ENCODE assay signal across 6 cellular contexts in the genomic region with DNA sequence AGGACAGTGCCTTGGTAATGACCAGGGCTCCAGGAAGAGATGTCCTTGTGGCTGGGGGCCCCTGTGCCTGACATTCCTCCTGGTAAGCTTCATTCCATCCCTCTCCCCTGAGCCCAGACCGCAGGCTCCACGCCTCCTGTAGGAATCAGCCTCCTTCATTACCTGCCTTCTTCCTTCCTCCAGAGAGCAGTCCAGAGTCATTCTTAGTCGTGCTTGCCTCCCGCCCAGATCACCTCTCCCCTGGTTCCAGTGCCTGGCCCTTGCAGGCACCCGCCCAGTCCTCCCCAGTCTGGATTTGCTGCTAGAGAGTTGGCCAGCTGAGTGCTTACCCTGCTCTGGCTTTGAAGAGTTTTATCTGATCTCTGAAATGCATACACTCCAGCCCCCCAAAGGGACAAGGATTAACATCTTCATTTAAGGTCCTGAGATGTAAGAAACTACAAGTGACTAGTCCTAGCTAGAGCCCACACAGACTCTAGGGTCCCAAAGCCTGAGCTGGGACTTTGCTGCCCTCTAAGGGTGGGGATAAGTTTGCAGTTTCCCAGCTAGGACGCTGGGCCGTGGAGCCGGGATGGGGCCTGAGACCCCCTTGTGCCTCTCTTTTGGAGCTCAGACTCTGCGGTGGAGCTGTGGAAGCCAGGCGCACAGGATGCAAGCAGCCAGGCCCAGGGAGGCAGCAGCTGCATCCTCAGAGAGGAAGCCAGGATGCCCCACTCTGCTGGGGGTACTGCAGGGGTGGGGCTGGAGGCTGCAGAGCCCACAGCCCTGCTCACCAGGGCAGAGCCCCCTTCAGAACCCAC. TPM values are rescaled to one million over a fixed set of nuclear protein-coding genes. Genes with fewer than 3 reads are reported as not detected.
A peak's percentile ranks its signal among the peaks of the same experiment; 100 is the strongest.
DNase-seq lines count a peak whose midpoint lies in the region; ATAC-seq lines count a peak whose summit lies in the region.

No MANE protein-coding gene starts in this region.

- H3K27me3 Mint-ChIP-seq in activated naive CD8-positive, alpha-beta T cell treated with anti-CD3 and anti-CD28 coated beads, Interleukin-2, amount 10 ng/mL, durations not matched to agents 7 days and 5 days: no peaks in the 10 kb centered on the region

- no peaks in the 10 kb centered on the region for H3K36me3 Mint-ChIP-seq in activated naive CD8-positive, alpha-beta T cell treated with anti-CD3 and anti-CD28 coated beads, Interleukin-2, amount 10 ng/mL, durations not matched to agents 7 days and 5 days

- peak; percentile 83 for ATAC-seq in activated naive CD8-positive, alpha-beta T cell treated with anti-CD3 and anti-CD28 coated beads, Interleukin-2, amount 10 ng/mL, durations not matched to agents 7 days and 5 days (ENCODE audit: low read depth)
- ATAC-seq in HG02973 (IDR thresholded peaks at IDR 0.05; ENCODE audit: unreplicated experiment): no peak

- POLR2A ChIA-PET in activated naive CD8-positive, alpha-beta T cell treated with anti-CD3 and anti-CD28 coated beads, Interleukin-2, amount 10 ng/mL, durations not matched to agents 7 days and 5 days (lab: Charles Lee): interaction anchor here (0.5 to 3.9 kb wide), 9 partner anchors 9 to 51 kb away, joined by 3 to 38 read pairs (median 6); a partner anchor contains a TSS

- no peaks in the 10 kb centered on the region for H3K9me3 Mint-ChIP-seq in activated naive CD8-positive, alpha-beta T cell treated with anti-CD3 and anti-CD28 coated beads, Interleukin-2, amount 10 ng/mL, durations not matched to agents 7 days and 5 days

- peak overlapping the region; percentile 79 for H3K27ac Mint-ChIP-seq in activated naive CD8-positive, alpha-beta T cell treated with anti-CD3 and anti-CD28 coated beads, Interleukin-2, amount 10 ng/mL, durations not matched to agents 7 days and 5 days

- peaks cover 23% of the 10 kb centered on the region for H3K4me1 Mint-ChIP-seq in activated naive CD8-positive, alpha-beta T cell treated with anti-CD3 and anti-CD28 coated beads, Interleukin-2, amount 10 ng/mL, durations not matched to agents 7 days and 5 days

- H3K4me3 Mint-ChIP-seq in activated naive CD8-positive, alpha-beta T cell treated with anti-CD3 and anti-CD28 coated beads, Interleukin-2, amount 10 ng/mL, durations not matched to agents 7 days and 5 days: no peak overlapping the region

- peak; percentile 60 for DNase-seq in COLO829 (ENCODE audit: low spot score)
- DNase-seq in KG1 (lab: John Stamatoyannopoulos, UW): peak; percentile 12
- DNase-seq in activated naive CD8-positive, alpha-beta T cell treated with anti-CD3 and anti-CD28 coated beads, Interleukin-2, amount 10 ng/mL, durations not matched to agents 7 days and 5 days: peak; percentile 52
- peak; percentile 40 for DNase-seq in midbrain (lab: John Stamatoyannopoulos, UW)
- DNase-seq in NCI-H1048 (lab: John Stamatoyannopoulos, UW): no peak

RNA-seq across cellular contexts. Expression of a gene that starts 1.6 kb away (rescaled TPM):
- total RNA-seq in activated naive CD8-positive, alpha-beta T cell treated with anti-CD3 and anti-CD28 coated beads, Interleukin-2, amount 10 ng/mL, durations not matched to agents 7 days and 5 days: 10 to 100 TPM; 11.7 to 15.1 TPM

RNA-seq across cellular contexts. Expression of a gene that starts 10.6 kb away (rescaled TPM):
- total RNA-seq in activated naive CD8-positive, alpha-beta T cell treated with anti-CD3 and anti-CD28 coated beads, Interleukin-2, amount 10 ng/mL, durations not matched to agents 7 days and 5 days: 100 to 1,000 TPM; 113 to 114 TPM

RNA-seq across cellular contexts. Expression of a gene that starts 10.8 kb away (rescaled TPM):
- total RNA-seq in activated naive CD8-positive, alpha-beta T cell treated with anti-CD3 and anti-CD28 coated beads, Interleukin-2, amount 10 ng/mL, durations not matched to agents 7 days and 5 days: 10 to 100 TPM; 26.5 to 31.1 TPM

RNA-seq across cellular contexts. Expression of a gene that starts 44.6 kb away (rescaled TPM):
- 100 to 1,000 TPM; 178 to 181 TPM for total RNA-seq in activated naive CD8-positive, alpha-beta T cell treated with anti-CD3 and anti-CD28 coated beads, Interleukin-2, amount 10 ng/mL, durations not matched to agents 7 days and 5 days
